8 cellular contexts compared by ENCODE assay signal in genomic region chr7:80681272-80681885, GRCh38. TPM values are rescaled to one million over a fixed set of nuclear protein-coding genes. Genes with fewer than 3 reads are reported as not detected.
DNase-seq lines count a peak whose midpoint lies in the region; ATAC-seq and TF ChIP-seq lines count a peak whose summit lies in the region.

No MANE protein-coding gene starts in this region.

- no peaks in the 10 kb centered on the region for H3K36me3 ChIP-seq in ACC112 (ENCODE audit: insufficient read depth, low read length)
- no peaks in the 10 kb centered on the region for H3K36me3 ChIP-seq in right lobe of liver

- H3K27me3 ChIP-seq in ACC112 (ENCODE audit: insufficient read depth, low read length): no peaks in the 10 kb centered on the region
- no peaks in the 10 kb centered on the region for H3K27me3 ChIP-seq in right lobe of liver

- H3K79me2 ChIP-seq in ACC112 (ENCODE audit: control insufficient read depth, insufficient read depth, low read length, unreplicated experiment): no peaks in the 10 kb centered on the region

- H3K4me1 ChIP-seq in ACC112 (ENCODE audit: control insufficient read depth, insufficient read depth, low read length, unreplicated experiment): peaks cover 13% of the 10 kb centered on the region
- peaks cover 0 to 5% (median 0%) of the 10 kb centered on the region in 4 donors for H3K4me1 ChIP-seq in right lobe of liver

- no peak overlapping the region for H3K4me3 ChIP-seq in ACC112 (ENCODE audit: low read depth, low read length)
- no peak overlapping the region for H3K4me3 ChIP-seq in LNCaP clone FGC (ENCODE audit: low read depth, low read length)
- no peak overlapping the region for H3K4me3 ChIP-seq in right lobe of liver

- TF ChIP-seq POLR2A in right lobe of liver (IDR thresholded peaks at IDR 0.05): no peak

- H3K4me3 Mint-ChIP-seq in activated CD8-positive, alpha-beta memory T cell treated with anti-CD3 and anti-CD28 coated beads, Interleukin-2, amount 10 ng/mL, durations not matched to agents 7 days and 5 days: no peak overlapping the region

- DNase-seq in LNCaP clone FGC (ENCODE audit: low read depth): no peak
- DNase-seq in amniotic epithelial cell (ENCODE audit: low read depth): peak; percentile 28
- no peak for DNase-seq in right lobe of liver
- DNase-seq in anterior cingulate cortex (lab: John Stamatoyannopoulos, UW): no peak
- DNase-seq in activated CD8-positive, alpha-beta memory T cell treated with anti-CD3 and anti-CD28 coated beads, Interleukin-2, amount 10 ng/mL, durations not matched to agents 7 days and 5 days: no peak

- H2AFZ ChIP-seq in ACC112 (ENCODE audit: low read length, unreplicated experiment): peak overlapping the region; percentile 63

- H3K9me3 Mint-ChIP-seq in activated CD8-positive, alpha-beta memory T cell treated with anti-CD3 and anti-CD28 coated beads, Interleukin-2, amount 10 ng/mL, durations not matched to agents 7 days and 5 days (ENCODE audit: low read depth): peaks cover 5% of the 10 kb centered on the region

- no peaks in the 10 kb centered on the region for H3K36me3 Mint-ChIP-seq in activated CD8-positive, alpha-beta memory T cell treated with anti-CD3 and anti-CD28 coated beads, Interleukin-2, amount 10 ng/mL, durations not matched to agents 7 days and 5 days

- intact Hi-C loops in right lobe of liver (cut with DNase I): no loop called here

- no peak overlapping the region for H3K27ac Mint-ChIP-seq in activated CD8-positive, alpha-beta memory T cell treated with anti-CD3 and anti-CD28 coated beads, Interleukin-2, amount 10 ng/mL, durations not matched to agents 7 days and 5 days

- H3K27ac ChIP-seq in ACC112 (ENCODE audit: low read depth, low read length): no peak overlapping the region
- no peak overlapping the region for H3K27ac ChIP-seq in right lobe of liver

- H3K27me3 Mint-ChIP-seq in activated CD8-positive, alpha-beta memory T cell treated with anti-CD3 and anti-CD28 coated beads, Interleukin-2, amount 10 ng/mL, durations not matched to agents 7 days and 5 days: no peaks in the 10 kb centered on the region

- TF ChIP-seq CTCF in LNCaP clone FGC (IDR thresholded peaks at IDR 0.05; ENCODE audit: control insufficient read depth, extremely low read depth, insufficient read depth) (peak; percentile 56), right lobe of liver (IDR thresholded peaks at IDR 0.05) (peak; percentile 36 to 53 (median 49))

- peak; percentile 75 for ATAC-seq in GM18519 (IDR thresholded peaks at IDR 0.05; ENCODE audit: low FRiP score, unreplicated experiment)
- peak; percentile 71 to 81 (median 76) for ATAC-seq in right lobe of liver
- no peak for ATAC-seq in activated CD8-positive, alpha-beta memory T cell treated with anti-CD3 and anti-CD28 coated beads, Interleukin-2, amount 10 ng/mL, durations not matched to agents 7 days and 5 days
- ATAC-seq in HG03280 (IDR thresholded peaks at IDR 0.05; ENCODE audit: unreplicated experiment): no peak

- no peaks in the 10 kb centered on the region for H3K9me3 ChIP-seq in right lobe of liver

- CTCF ChIA-PET in activated CD8-positive, alpha-beta memory T cell treated with anti-CD3 and anti-CD28 coated beads, Interleukin-2, amount 10 ng/mL, durations not matched to agents 7 days and 5 days (lab: Charles Lee): no interaction called here

- no peaks in the 10 kb centered on the region for H3K4me1 Mint-ChIP-seq in activated CD8-positive, alpha-beta memory T cell treated with anti-CD3 and anti-CD28 coated beads, Interleukin-2, amount 10 ng/mL, durations not matched to agents 7 days and 5 days

RNA-seq across cellular contexts. Expression of gene CD36, which starts 42.9 kb away (rescaled TPM):
- 10 to 100 TPM; 14.0 to 73.8 (median 34.7) TPM for total RNA-seq in right lobe of liver
- total RNA-seq in activated CD8-positive, alpha-beta memory T cell treated with anti-CD3 and anti-CD28 coated beads, Interleukin-2, amount 10 ng/mL, durations not matched to agents 7 days and 5 days: not detected

Comparison
In these comparisons a context has a peak if more than half of its experiments do, and no peak if none do; other contexts are left out.
1. ATAC-seq: peak in GM18519 (single experiment) and right lobe of liver (4 of 4); none in activated CD8-positive, alpha-beta memory T cell treated with anti-CD3 and anti-CD28 coated beads, Interleukin-2, amount 10 ng/mL, durations not matched to agents 7 days and 5 days (single experiment) and HG03280 (single experiment).
2. RNA of gene CD36, which starts 42.9 kb away (total RNA-seq): 14.0 to 73.8 TPM in right lobe of liver; not detected in activated CD8-positive, alpha-beta memory T cell treated with anti-CD3 and anti-CD28 coated beads, Interleukin-2, amount 10 ng/mL, durations not matched to agents 7 days and 5 days; every median in the first group is over 10 times any median in the second.